In genomic region chr13:106540613-106541012, GRCh38 we compare ENCODE assay signal across 9 cellular contexts.
"Had no signal": no experiment of that assay in that cellular context is flagged by ENCODE, and none has a peak within 500 bp of the region (broad histone marks: within the 10 kb centered on the region; RNA-seq: fewer than 3 reads in every experiment).

No MANE protein-coding gene starts in this region.

- H3K4me3 Mint-ChIP-seq: H9, HFFc6 had no signal

- H3K27me3 Mint-ChIP-seq: IgD-negative memory B cell had no signal

- H3K27ac Mint-ChIP-seq: HFFc6, IgD-negative memory B cell had no signal

- FAIRE-seq: HepG2 had no signal

- H3K4me2 ChIP-seq: KMS-11 had no signal

- H3K9ac ChIP-seq: KMS-11 had no signal

- H3K27ac ChIP-seq: HL-60, KMS-11 had no signal

- H3K9me3 Mint-ChIP-seq: H9, HFFc6, IgD-negative memory B cell had no signal

- H3K36me3 Mint-ChIP-seq: IgD-negative memory B cell had no signal

- DNase-seq: GOT3, H9, HCEC 1CT, HFFc6, KBM-7 had no signal
